1 cellular context compared by ENCODE assay signal in the genomic region with DNA sequence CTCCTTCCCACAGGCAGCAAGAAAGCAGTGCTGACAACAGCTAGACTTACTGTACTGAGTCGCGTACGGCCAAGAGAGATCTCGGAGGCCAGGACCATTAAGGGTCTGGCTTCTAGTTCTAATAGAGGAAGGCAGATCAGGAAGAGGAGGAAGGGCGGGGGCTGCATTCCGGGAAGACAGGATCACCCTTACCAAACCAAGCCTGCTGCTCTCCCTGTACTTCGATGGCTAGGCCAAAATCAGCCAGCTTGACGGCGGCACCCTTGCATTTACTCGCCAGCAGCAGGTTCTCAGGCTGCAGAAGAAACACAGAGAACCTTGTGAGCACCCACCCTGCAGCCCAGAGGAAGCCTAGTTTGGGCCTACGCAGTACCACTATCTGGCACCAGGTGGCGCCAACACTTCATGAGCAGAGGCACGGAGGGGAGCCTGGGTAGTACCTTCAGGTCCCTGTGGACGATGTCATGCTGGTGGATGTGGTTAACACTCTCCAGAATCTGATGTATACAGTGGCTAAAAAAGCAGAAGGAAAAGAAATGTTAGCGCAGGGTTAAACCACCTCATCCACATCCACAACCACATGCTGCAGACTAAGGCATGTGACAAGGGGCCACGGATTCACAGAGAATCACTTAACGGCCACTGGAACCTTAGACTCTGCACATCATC.
TF ChIP-seq lines count a peak whose summit lies in the region.

No MANE protein-coding gene starts in this region.

TF ChIP-seq in GM23338, 12 proteins besides CTCF, POLR2A, EP300 and RAD21 (continued from another document):
- TF ChIP-seq, protein P1, sequence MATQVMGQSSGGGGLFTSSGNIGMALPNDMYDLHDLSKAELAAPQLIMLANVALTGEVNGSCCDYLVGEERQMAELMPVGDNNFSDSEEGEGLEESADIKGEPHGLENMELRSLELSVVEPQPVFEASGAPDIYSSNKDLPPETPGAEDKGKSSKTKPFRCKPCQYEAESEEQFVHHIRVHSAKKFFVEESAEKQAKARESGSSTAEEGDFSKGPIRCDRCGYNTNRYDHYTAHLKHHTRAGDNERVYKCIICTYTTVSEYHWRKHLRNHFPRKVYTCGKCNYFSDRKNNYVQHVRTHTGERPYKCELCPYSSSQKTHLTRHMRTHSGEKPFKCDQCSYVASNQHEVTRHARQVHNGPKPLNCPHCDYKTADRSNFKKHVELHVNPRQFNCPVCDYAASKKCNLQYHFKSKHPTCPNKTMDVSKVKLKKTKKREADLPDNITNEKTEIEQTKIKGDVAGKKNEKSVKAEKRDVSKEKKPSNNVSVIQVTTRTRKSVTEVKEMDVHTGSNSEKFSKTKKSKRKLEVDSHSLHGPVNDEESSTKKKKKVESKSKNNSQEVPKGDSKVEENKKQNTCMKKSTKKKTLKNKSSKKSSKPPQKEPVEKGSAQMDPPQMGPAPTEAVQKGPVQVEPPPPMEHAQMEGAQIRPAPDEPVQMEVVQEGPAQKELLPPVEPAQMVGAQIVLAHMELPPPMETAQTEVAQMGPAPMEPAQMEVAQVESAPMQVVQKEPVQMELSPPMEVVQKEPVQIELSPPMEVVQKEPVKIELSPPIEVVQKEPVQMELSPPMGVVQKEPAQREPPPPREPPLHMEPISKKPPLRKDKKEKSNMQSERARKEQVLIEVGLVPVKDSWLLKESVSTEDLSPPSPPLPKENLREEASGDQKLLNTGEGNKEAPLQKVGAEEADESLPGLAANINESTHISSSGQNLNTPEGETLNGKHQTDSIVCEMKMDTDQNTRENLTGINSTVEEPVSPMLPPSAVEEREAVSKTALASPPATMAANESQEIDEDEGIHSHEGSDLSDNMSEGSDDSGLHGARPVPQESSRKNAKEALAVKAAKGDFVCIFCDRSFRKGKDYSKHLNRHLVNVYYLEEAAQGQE (IDR thresholded peaks at IDR 0.05; ENCODE audit: unreplicated experiment): no peak
- TF ChIP-seq EZH2 (IDR thresholded peaks at IDR 0.05; ENCODE audit: low read depth, unreplicated experiment) (no peak), ZNF462 (CRISPR knock-in tag; IDR thresholded peaks at IDR 0.05) (no peak)
